In the genomic region with DNA sequence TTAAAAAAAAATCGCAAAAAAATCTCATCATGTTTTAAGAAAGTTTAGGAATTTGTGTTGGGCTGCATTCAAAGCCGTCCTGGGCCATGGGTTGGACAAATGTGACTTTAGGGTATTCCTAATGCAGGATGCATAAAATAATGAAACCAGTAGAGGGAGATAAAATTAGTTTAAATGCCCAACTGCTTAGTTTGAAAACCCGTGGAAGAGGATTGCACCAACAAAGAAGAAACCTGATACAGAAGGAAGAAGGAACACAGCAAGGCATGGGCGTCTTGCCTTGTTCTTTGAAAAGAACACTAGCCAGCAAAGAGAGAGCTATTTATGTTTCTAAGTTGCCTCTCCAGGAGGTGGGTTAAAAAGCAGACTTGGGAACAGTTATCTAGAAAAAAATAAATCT, we compare ENCODE assay signal across 2 cellular contexts.
TF ChIP-seq lines count a peak whose summit lies in the region.

No MANE protein-coding gene starts in this region.

TF ChIP-seq in HCT116, 20 proteins besides CTCF, POLR2A, EP300 and RAD21 (continued from another document):
- TF ChIP-seq, protein P1, sequence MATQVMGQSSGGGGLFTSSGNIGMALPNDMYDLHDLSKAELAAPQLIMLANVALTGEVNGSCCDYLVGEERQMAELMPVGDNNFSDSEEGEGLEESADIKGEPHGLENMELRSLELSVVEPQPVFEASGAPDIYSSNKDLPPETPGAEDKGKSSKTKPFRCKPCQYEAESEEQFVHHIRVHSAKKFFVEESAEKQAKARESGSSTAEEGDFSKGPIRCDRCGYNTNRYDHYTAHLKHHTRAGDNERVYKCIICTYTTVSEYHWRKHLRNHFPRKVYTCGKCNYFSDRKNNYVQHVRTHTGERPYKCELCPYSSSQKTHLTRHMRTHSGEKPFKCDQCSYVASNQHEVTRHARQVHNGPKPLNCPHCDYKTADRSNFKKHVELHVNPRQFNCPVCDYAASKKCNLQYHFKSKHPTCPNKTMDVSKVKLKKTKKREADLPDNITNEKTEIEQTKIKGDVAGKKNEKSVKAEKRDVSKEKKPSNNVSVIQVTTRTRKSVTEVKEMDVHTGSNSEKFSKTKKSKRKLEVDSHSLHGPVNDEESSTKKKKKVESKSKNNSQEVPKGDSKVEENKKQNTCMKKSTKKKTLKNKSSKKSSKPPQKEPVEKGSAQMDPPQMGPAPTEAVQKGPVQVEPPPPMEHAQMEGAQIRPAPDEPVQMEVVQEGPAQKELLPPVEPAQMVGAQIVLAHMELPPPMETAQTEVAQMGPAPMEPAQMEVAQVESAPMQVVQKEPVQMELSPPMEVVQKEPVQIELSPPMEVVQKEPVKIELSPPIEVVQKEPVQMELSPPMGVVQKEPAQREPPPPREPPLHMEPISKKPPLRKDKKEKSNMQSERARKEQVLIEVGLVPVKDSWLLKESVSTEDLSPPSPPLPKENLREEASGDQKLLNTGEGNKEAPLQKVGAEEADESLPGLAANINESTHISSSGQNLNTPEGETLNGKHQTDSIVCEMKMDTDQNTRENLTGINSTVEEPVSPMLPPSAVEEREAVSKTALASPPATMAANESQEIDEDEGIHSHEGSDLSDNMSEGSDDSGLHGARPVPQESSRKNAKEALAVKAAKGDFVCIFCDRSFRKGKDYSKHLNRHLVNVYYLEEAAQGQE (IDR thresholded peaks at IDR 0.05; ENCODE audit: low read depth) = no peak
- TF ChIP-seq ELF1 (IDR thresholded peaks at IDR 0.05; ENCODE audit: borderline replicate concordance, low read depth) (no peak), SP1 (IDR thresholded peaks at IDR 0.05; ENCODE audit: low read depth) (no peak), ATF3 (IDR thresholded peaks at IDR 0.05) (no peak)
TF ChIP-seq in HCT116: peak in this region for 0.

TF ChIP-seq in SK-N-SH, 30 proteins besides CTCF, POLR2A, EP300 and RAD21 (continued from another document):
- TF ChIP-seq TEAD4 (IDR thresholded peaks at IDR 0.05; ENCODE audit: borderline replicate concordance, insufficient read depth) (no peak), SMC3 (IDR thresholded peaks at IDR 0.05; ENCODE audit: low read depth, low read length) (no peak), PBX3 (IDR thresholded peaks at IDR 0.05) (no peak), MEF2A (IDR thresholded peaks at IDR 0.05; ENCODE audit: borderline replicate concordance, low read depth) (no peak), POLR2AphosphoS5 (IDR thresholded peaks at IDR 0.05; ENCODE audit: low read depth, low read length) (no peak), MAX (IDR thresholded peaks at IDR 0.05; ENCODE audit: low read depth) (no peak)
